In the genomic region with DNA sequence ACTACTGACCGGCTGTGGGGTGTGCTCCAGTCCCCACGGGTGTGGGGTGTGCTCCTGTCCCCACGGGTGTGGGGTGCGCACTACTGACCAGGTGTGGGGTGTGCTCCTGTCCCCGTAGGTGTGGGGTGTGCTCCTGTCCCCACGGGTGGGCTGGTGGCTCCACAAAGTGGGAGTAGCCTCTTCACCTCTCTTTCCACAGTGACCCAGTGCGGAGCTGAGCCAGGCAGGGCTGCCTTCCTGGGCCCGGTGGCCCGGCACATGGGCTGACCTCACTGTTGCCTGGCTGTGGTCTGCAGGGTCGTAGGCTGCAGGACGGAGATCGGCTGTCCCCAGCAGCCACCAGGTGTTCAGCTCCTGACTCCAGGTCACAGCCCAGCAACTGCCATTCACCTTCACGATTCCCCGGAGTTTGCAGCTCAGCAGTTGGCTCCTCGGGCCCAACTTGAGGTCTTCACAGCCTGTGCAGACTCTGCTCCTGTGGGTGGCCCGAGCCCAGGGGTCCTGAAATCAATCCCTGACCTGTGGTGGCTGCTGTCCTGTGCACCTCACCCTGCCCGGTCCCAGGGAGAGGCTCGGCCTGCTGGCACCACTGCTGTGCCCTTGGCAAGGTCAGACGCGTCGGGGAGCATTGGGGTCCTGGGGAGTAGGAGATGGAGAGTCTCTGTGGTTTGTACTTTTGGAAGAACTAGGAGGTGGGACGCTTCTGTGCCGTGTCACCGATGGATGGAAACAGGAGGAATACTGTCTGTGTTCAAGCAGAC, we compare ENCODE assay signal across 25 cellular contexts.
A peak's percentile ranks its signal among the peaks of the same experiment; 100 is the strongest.
DNase-seq lines count a peak whose midpoint lies in the region; ATAC-seq and TF ChIP-seq lines count a peak whose summit lies in the region.
"Had no signal": no experiment of that assay in that cellular context is flagged by ENCODE, and none has a peak within 500 bp of the region (broad histone marks: within the 10 kb centered on the region; RNA-seq: fewer than 3 reads in every experiment).

No MANE protein-coding gene starts in this region.

- H3K79me1 ChIP-seq in mesendoderm (ENCODE audit: low read length) = no peaks in the 10 kb centered on the region

- H3K4ac ChIP-seq in mesendoderm (ENCODE audit: low read depth, low read length) = no peak overlapping the region

- no peaks in the 10 kb centered on the region for H3K79me2 ChIP-seq in mesendoderm (ENCODE audit: control insufficient read depth, insufficient read depth, low read length)

- H3K36me3 ChIP-seq in mesendoderm (ENCODE audit: control insufficient read depth, insufficient read depth, low read length) = no peaks in the 10 kb centered on the region
- peaks cover 6% of the 10 kb centered on the region for H3K36me3 ChIP-seq in effector memory CD4-positive, alpha-beta T cell (ENCODE audit: control insufficient read depth, insufficient read depth, low read length)
- H3K36me3 ChIP-seq: uterus had no signal

- H3K4me1 Mint-ChIP-seq in activated naive CD8-positive, alpha-beta T cell treated with anti-CD3 and anti-CD28 coated beads, Interleukin-2, amount 10 ng/mL, durations not matched to agents 7 days and 5 days = no peaks in the 10 kb centered on the region
- no peaks in the 10 kb centered on the region for H3K4me1 Mint-ChIP-seq in activated naive CD8-positive, alpha-beta T cell treated with anti-CD3 and anti-CD28 coated beads, Interleukin-2, amount 50 U/mL, for 24 hours
- H3K4me1 Mint-ChIP-seq in chondrocyte (ENCODE audit: low read depth) = no peaks in the 10 kb centered on the region
- H3K4me1 Mint-ChIP-seq in stimulated activated naive B cell treated with anti-CD40 and anti-IgM and Interleukin-4, amounts not matched to agents 10 μg/mL and 1 μg/mL and 100 μg/mL, for 72 hours = peaks cover under 1 to 4% of the 10 kb centered on the region in 2 donors
- H3K4me1 Mint-ChIP-seq: activated B cell treated with CpG ODN at 0.5 μM for 24 hours; activated CD4-positive, alpha-beta memory T cell treated with anti-CD3 and anti-CD28 coated beads, Interleukin-2, amount 10 ng/mL, durations not matched to agents 7 days and 5 days; activated naive CD4-positive, alpha-beta T cell treated with anti-CD3 and anti-CD28 coated beads, Interleukin-2, amount 50 U/mL, for 24 hours; GM23338; nephron progenitor cell had no signal

- no peak overlapping the region for H2BK15ac ChIP-seq in mesendoderm (replicated peaks; ENCODE audit: low read depth)

- no peaks in the 10 kb centered on the region for H3K27me3 Mint-ChIP-seq in activated naive CD8-positive, alpha-beta T cell treated with anti-CD3 and anti-CD28 coated beads, Interleukin-2, amount 10 ng/mL, durations not matched to agents 7 days and 5 days
- no peaks in the 10 kb centered on the region for H3K27me3 Mint-ChIP-seq in activated naive CD8-positive, alpha-beta T cell treated with anti-CD3 and anti-CD28 coated beads, Interleukin-2, amount 50 U/mL, for 24 hours
- H3K27me3 Mint-ChIP-seq in chondrocyte (ENCODE audit: low read depth) = no peaks in the 10 kb centered on the region
- H3K27me3 Mint-ChIP-seq in stimulated activated naive B cell treated with anti-CD40 and anti-IgM and Interleukin-4, amounts not matched to agents 10 μg/mL and 1 μg/mL and 100 μg/mL, for 72 hours = no peaks in the 10 kb centered on the region
- H3K27me3 Mint-ChIP-seq: activated B cell treated with CpG ODN at 0.5 μM for 24 hours; activated CD4-positive, alpha-beta memory T cell treated with anti-CD3 and anti-CD28 coated beads, Interleukin-2, amount 10 ng/mL, durations not matched to agents 7 days and 5 days; activated naive CD4-positive, alpha-beta T cell treated with anti-CD3 and anti-CD28 coated beads, Interleukin-2, amount 50 U/mL, for 24 hours had no signal

- peaks cover 15% of the 10 kb centered on the region for H3K36me3 Mint-ChIP-seq in activated naive CD8-positive, alpha-beta T cell treated with anti-CD3 and anti-CD28 coated beads, Interleukin-2, amount 10 ng/mL, durations not matched to agents 7 days and 5 days
- peaks cover 29% of the 10 kb centered on the region for H3K36me3 Mint-ChIP-seq in activated naive CD8-positive, alpha-beta T cell treated with anti-CD3 and anti-CD28 coated beads, Interleukin-2, amount 50 U/mL, for 24 hours (ENCODE audit: low read depth)
- H3K36me3 Mint-ChIP-seq in chondrocyte (ENCODE audit: low read depth) = peaks cover 7% of the 10 kb centered on the region
- peaks cover 55 to 61% of the 10 kb centered on the region in 2 donors for H3K36me3 Mint-ChIP-seq in stimulated activated naive B cell treated with anti-CD40 and anti-IgM and Interleukin-4, amounts not matched to agents 10 μg/mL and 1 μg/mL and 100 μg/mL, for 72 hours

- H3K4me3 Mint-ChIP-seq in activated naive CD8-positive, alpha-beta T cell treated with anti-CD3 and anti-CD28 coated beads, Interleukin-2, amount 10 ng/mL, durations not matched to agents 7 days and 5 days = no peak overlapping the region
- no peak overlapping the region for H3K4me3 Mint-ChIP-seq in activated naive CD8-positive, alpha-beta T cell treated with anti-CD3 and anti-CD28 coated beads, Interleukin-2, amount 50 U/mL, for 24 hours
- H3K4me3 Mint-ChIP-seq in chondrocyte (ENCODE audit: unreplicated experiment) = no peak overlapping the region
- no peak overlapping the region for H3K4me3 Mint-ChIP-seq in stimulated activated naive B cell treated with anti-CD40 and anti-IgM and Interleukin-4, amounts not matched to agents 10 μg/mL and 1 μg/mL and 100 μg/mL, for 72 hours
- H3K4me3 Mint-ChIP-seq: activated B cell treated with CpG ODN at 0.5 μM for 24 hours; activated CD4-positive, alpha-beta memory T cell treated with anti-CD3 and anti-CD28 coated beads, Interleukin-2, amount 10 ng/mL, durations not matched to agents 7 days and 5 days; activated naive CD4-positive, alpha-beta T cell treated with anti-CD3 and anti-CD28 coated beads, Interleukin-2, amount 50 U/mL, for 24 hours; GM23338; nephron progenitor cell; T-helper 2 cell treated with Interferon-gamma antibody and Interleukin-4, amounts not matched to agents 5 μg/mL and 100 μg/mL, for 36 hours had no signal

- H3K4me2 ChIP-seq in mesendoderm (ENCODE audit: low read length) = no peak overlapping the region
- H3K4me2 ChIP-seq: GM23338, KMS-11, SK-N-SH had no signal

- no peak overlapping the region for H3K27ac ChIP-seq in mesendoderm (ENCODE audit: low read depth, low read length)
- no peak overlapping the region for H3K27ac ChIP-seq in effector memory CD4-positive, alpha-beta T cell (ENCODE audit: insufficient read depth, low read length, poor library complexity, severe bottlenecking)
- H3K27ac ChIP-seq: gastroesophageal sphincter, KMS-11, uterus had no signal

- no peak for TF ChIP-seq CTCF in chondrocyte (IDR thresholded peaks at IDR 0.05)

- H3K27ac Mint-ChIP-seq in activated naive CD8-positive, alpha-beta T cell treated with anti-CD3 and anti-CD28 coated beads, Interleukin-2, amount 10 ng/mL, durations not matched to agents 7 days and 5 days = no peak overlapping the region
- H3K27ac Mint-ChIP-seq in activated naive CD8-positive, alpha-beta T cell treated with anti-CD3 and anti-CD28 coated beads, Interleukin-2, amount 50 U/mL, for 24 hours = no peak overlapping the region
- no peak overlapping the region for H3K27ac Mint-ChIP-seq in chondrocyte (ENCODE audit: unreplicated experiment)
- peak overlapping the region; percentile 73 for H3K27ac Mint-ChIP-seq in stimulated activated naive B cell treated with anti-CD40 and anti-IgM and Interleukin-4, amounts not matched to agents 10 μg/mL and 1 μg/mL and 100 μg/mL, for 72 hours
- H3K27ac Mint-ChIP-seq: activated B cell treated with CpG ODN at 0.5 μM for 24 hours; activated CD4-positive, alpha-beta memory T cell treated with anti-CD3 and anti-CD28 coated beads, Interleukin-2, amount 10 ng/mL, durations not matched to agents 7 days and 5 days; activated naive CD4-positive, alpha-beta T cell treated with anti-CD3 and anti-CD28 coated beads, Interleukin-2, amount 50 U/mL, for 24 hours; GM23338; nephron progenitor cell; T-helper 2 cell treated with Interferon-gamma antibody and Interleukin-4, amounts not matched to agents 5 μg/mL and 100 μg/mL, for 36 hours had no signal

- DNase-seq in activated naive CD8-positive, alpha-beta T cell treated with anti-CD3 and anti-CD28 coated beads, Interleukin-2, amount 10 ng/mL, durations not matched to agents 7 days and 5 days = peak; percentile 10
- DNase-seq in activated naive CD8-positive, alpha-beta T cell treated with anti-CD3 and anti-CD28 coated beads, Interleukin-2, amount 50 U/mL, for 24 hours = no peak
- peak; percentile 77 for DNase-seq in chondrocyte (ENCODE audit: low spot score)
- DNase-seq in mesenteric fat pad (ENCODE audit: low spot score) = peak; percentile 84
- no peak for DNase-seq in stimulated activated naive B cell treated with anti-CD40 and anti-IgM and Interleukin-4, amounts not matched to agents 10 μg/mL and 1 μg/mL and 100 μg/mL, for 72 hours
- no peak for DNase-seq in mesendoderm
- DNase-seq in effector memory CD4-positive, alpha-beta T cell = no peak
- no peak for DNase-seq in NCI-H1930 (lab: John Stamatoyannopoulos, UW)
- DNase-seq: activated B cell treated with CpG ODN at 0.5 μM for 24 hours; activated CD4-positive, alpha-beta memory T cell treated with anti-CD3 and anti-CD28 coated beads, Interleukin-2, amount 10 ng/mL, durations not matched to agents 7 days and 5 days; effector CD4-positive, alpha-beta T cell; MV-4-11; NCI-H2171 treated with DMSO at 0.1 percent for 48 hours; NCI-H526 treated with DMSO at 0.1 percent for 48 hours; nephron progenitor cell; RPMI8226; SK-N-SH; stimulated activated CD4-positive, alpha-beta T cell treated with anti-CD3 and anti-CD28 coated beads, Interleukin-12 subunit alpha, Interleukin-12 subunit beta, amount 100 ng/mL, for 4 hours had no signal

- no peak overlapping the region for H3K9ac ChIP-seq in mesendoderm (ENCODE audit: low read length)
- H3K9ac ChIP-seq: KMS-11, SK-N-SH had no signal

- no peak overlapping the region for H2BK120ac ChIP-seq in mesendoderm (ENCODE audit: low read depth, low read length)

- no peak overlapping the region for H4K5ac ChIP-seq in mesendoderm (ENCODE audit: low read length)

- no peaks in the 10 kb centered on the region for H3K27me3 ChIP-seq in mesendoderm (ENCODE audit: insufficient read depth, low read length, poor library complexity)
- H3K27me3 ChIP-seq in effector memory CD4-positive, alpha-beta T cell (replicated peaks; ENCODE audit: control insufficient read depth, insufficient read depth, low read length, poor library complexity, severe bottlenecking) = no peaks in the 10 kb centered on the region
- H3K27me3 ChIP-seq: gastroesophageal sphincter, uterus had no signal

- no peak overlapping the region for H2AK5ac ChIP-seq in mesendoderm (ENCODE audit: low read length)

- no peak overlapping the region for H3K18ac ChIP-seq in mesendoderm (ENCODE audit: low read length)

- H3K56ac ChIP-seq in mesendoderm (ENCODE audit: low read length) = no peak overlapping the region

- H3K9me3 Mint-ChIP-seq in activated naive CD8-positive, alpha-beta T cell treated with anti-CD3 and anti-CD28 coated beads, Interleukin-2, amount 10 ng/mL, durations not matched to agents 7 days and 5 days = peaks cover 5% of the 10 kb centered on the region
- peaks cover 15% of the 10 kb centered on the region for H3K9me3 Mint-ChIP-seq in activated naive CD8-positive, alpha-beta T cell treated with anti-CD3 and anti-CD28 coated beads, Interleukin-2, amount 50 U/mL, for 24 hours
- peaks cover 5% of the 10 kb centered on the region for H3K9me3 Mint-ChIP-seq in chondrocyte (ENCODE audit: low read depth)
- H3K9me3 Mint-ChIP-seq in stimulated activated naive B cell treated with anti-CD40 and anti-IgM and Interleukin-4, amounts not matched to agents 10 μg/mL and 1 μg/mL and 100 μg/mL, for 72 hours = peaks cover 0 to 2% of the 10 kb centered on the region in 2 donors
- H3K9me3 Mint-ChIP-seq: activated B cell treated with CpG ODN at 0.5 μM for 24 hours; T-helper 2 cell treated with Interferon-gamma antibody and Interleukin-4, amounts not matched to agents 5 μg/mL and 100 μg/mL, for 36 hours had no signal

- no peak for ATAC-seq in activated naive CD8-positive, alpha-beta T cell treated with anti-CD3 and anti-CD28 coated beads, Interleukin-2, amount 10 ng/mL, durations not matched to agents 7 days and 5 days (ENCODE audit: low read depth)
- ATAC-seq in activated naive CD8-positive, alpha-beta T cell treated with anti-CD3 and anti-CD28 coated beads, Interleukin-2, amount 50 U/mL, for 24 hours = no peak
- no peak for ATAC-seq in stimulated activated naive B cell treated with anti-CD40 and anti-IgM and Interleukin-4, amounts not matched to agents 10 μg/mL and 1 μg/mL and 100 μg/mL, for 72 hours (replicated peaks)
- ATAC-seq: gastroesophageal sphincter, GM23338 had no signal

- H4K8ac ChIP-seq in mesendoderm (ENCODE audit: low read depth, low read length) = no peak overlapping the region

- no peaks in the 10 kb centered on the region for H3K9me3 ChIP-seq in effector memory CD4-positive, alpha-beta T cell (ENCODE audit: control insufficient read depth, low read length)
- H3K9me3 ChIP-seq: Caco-2, gastroesophageal sphincter, SK-N-SH, uterus had no signal

- no peak overlapping the region for H2BK5ac ChIP-seq in mesendoderm (ENCODE audit: low read length)

- POLR2A ChIA-PET in activated naive CD8-positive, alpha-beta T cell treated with anti-CD3 and anti-CD28 coated beads, Interleukin-2, amount 10 ng/mL, durations not matched to agents 7 days and 5 days (lab: Charles Lee) = no interaction called here

- WGBS in mesendoderm (ENCODE audit: extremely low coverage, insufficient coverage, low lambda C conversion rate) = no CpG with 5 or more reads among the region's 24 CpGs

- no peak overlapping the region for H3K4me3 ChIP-seq in mesendoderm (ENCODE audit: low read length)
- no peak overlapping the region for H3K4me3 ChIP-seq in effector memory CD4-positive, alpha-beta T cell (ENCODE audit: insufficient read depth, low read depth, low read length, poor library complexity, severe bottlenecking)
- H3K4me3 ChIP-seq: gastroesophageal sphincter, GM23338, uterus had no signal

- no peak overlapping the region for H3K23ac ChIP-seq in mesendoderm (ENCODE audit: low read length)

- no peaks in the 10 kb centered on the region for H3K4me1 ChIP-seq in mesendoderm (ENCODE audit: control insufficient read depth, low read depth, low read length)
- no peaks in the 10 kb centered on the region for H3K4me1 ChIP-seq in effector memory CD4-positive, alpha-beta T cell (ENCODE audit: control insufficient read depth, insufficient read depth, low read length, poor library complexity, severe bottlenecking)
- H3K4me1 ChIP-seq: uterus had no signal

Comparison
In these comparisons a context has a peak if more than half of its experiments do, and no peak if none do; other contexts are left out.
1. DNase-seq: peak in activated naive CD8-positive, alpha-beta T cell treated with anti-CD3 and anti-CD28 coated beads, Interleukin-2, amount 10 ng/mL, durations not matched to agents 7 days and 5 days (single experiment), chondrocyte (single experiment) and mesenteric fat pad (single experiment); none in activated naive CD8-positive, alpha-beta T cell treated with anti-CD3 and anti-CD28 coated beads, Interleukin-2, amount 50 U/mL, for 24 hours (single experiment), stimulated activated naive B cell treated with anti-CD40 and anti-IgM and Interleukin-4, amounts not matched to agents 10 μg/mL and 1 μg/mL and 100 μg/mL, for 72 hours (single experiment), mesendoderm (single experiment), effector memory CD4-positive, alpha-beta T cell (0 of 3) and NCI-H1930 (0 of 2).